In genomic region chr7:26673858-26674257, GRCh38 we compare ENCODE assay signal across 26 cellular contexts.
"Had no signal": no experiment of that assay in that cellular context is flagged by ENCODE, and none has a peak within 500 bp of the region (broad histone marks: within the 10 kb centered on the region; RNA-seq: fewer than 3 reads in every experiment).

No MANE protein-coding gene starts in this region.

- H3K27ac ChIP-seq: HL-60, KMS-11, PC-9, Peyer's patch, SJCRH30 had no signal

- H3K9me3 ChIP-seq: Peyer's patch, SJCRH30 had no signal

- H3K9ac ChIP-seq: KMS-11 had no signal

- ATAC-seq: Right ventricle myocardium inferior, SK-N-SH treated with all-trans-retinoic acid at 6 μM for 48 hours, T-helper 17 cell had no signal

- FAIRE-seq: HTR-8/SVneo had no signal

- H3K4me3 Mint-ChIP-seq: T-helper 17 cell had no signal

- H3K36me3 ChIP-seq: Peyer's patch, SJCRH30 had no signal

- DNase-seq: Kasumi-1; NCI-H1092; NCI-H1105 treated with DMSO at 0.1 percent for 48 hours; NCI-H1436; NCI-H187; NCI-H2029; NCI-H2081 treated with DMSO at 0.1 percent for 48 hours; NCI-H2171; NCI-H226; NCI-H446; NCI-H510A; NCI-H524 treated with DMSO at 0.1 percent for 48 hours; NCI-H774; NK-92 treated with Interleukin-12 subunit alpha and Interleukin-12 subunit beta, amount 100 ng/mL, for 24 hours; OCI-M1; PC-9; Peyer's patch; SHP77 treated with DMSO at 0.1 percent for 48 hours; SJCRH30; T-helper 1 cell; T-helper 17 cell had no signal

- H3K27ac Mint-ChIP-seq: T-helper 17 cell had no signal

- H2AFZ ChIP-seq: PC-9 had no signal

- H3K4me3 ChIP-seq: PC-9, Peyer's patch, SJCRH30 had no signal

- H3K4me2 ChIP-seq: KMS-11, PC-9 had no signal

- H3K27me3 ChIP-seq: Peyer's patch, SJCRH30 had no signal

- H3K4me1 Mint-ChIP-seq: T-helper 17 cell had no signal
